ENCODE assay signal across 1 cellular context in the genomic region with DNA sequence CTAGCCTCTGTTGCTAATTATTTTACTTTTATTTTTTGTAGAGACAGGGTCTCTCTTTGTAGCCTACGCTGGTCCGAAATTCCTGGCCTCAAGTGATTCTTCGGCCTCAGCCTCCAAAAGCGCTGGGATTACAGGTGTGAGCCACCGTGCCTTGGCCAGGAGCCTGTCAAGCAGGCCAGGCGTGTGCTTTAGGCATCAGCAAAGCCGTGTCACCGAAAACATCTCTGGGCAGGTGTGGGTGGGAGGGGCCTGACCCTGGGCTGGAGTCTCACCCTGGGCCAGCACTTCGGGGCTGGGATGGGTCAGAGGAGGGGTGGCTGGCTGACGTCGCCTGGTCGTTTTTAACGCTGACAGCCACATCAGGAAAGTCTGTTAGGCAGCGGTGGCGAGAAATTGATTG.
TF ChIP-seq lines count a peak whose summit lies in the region.

No MANE protein-coding gene starts in this region.

TF ChIP-seq in WTC11, 78 proteins besides CTCF, POLR2A, EP300 and RAD21 (continued from another document):
- TF ChIP-seq, protein P1, sequence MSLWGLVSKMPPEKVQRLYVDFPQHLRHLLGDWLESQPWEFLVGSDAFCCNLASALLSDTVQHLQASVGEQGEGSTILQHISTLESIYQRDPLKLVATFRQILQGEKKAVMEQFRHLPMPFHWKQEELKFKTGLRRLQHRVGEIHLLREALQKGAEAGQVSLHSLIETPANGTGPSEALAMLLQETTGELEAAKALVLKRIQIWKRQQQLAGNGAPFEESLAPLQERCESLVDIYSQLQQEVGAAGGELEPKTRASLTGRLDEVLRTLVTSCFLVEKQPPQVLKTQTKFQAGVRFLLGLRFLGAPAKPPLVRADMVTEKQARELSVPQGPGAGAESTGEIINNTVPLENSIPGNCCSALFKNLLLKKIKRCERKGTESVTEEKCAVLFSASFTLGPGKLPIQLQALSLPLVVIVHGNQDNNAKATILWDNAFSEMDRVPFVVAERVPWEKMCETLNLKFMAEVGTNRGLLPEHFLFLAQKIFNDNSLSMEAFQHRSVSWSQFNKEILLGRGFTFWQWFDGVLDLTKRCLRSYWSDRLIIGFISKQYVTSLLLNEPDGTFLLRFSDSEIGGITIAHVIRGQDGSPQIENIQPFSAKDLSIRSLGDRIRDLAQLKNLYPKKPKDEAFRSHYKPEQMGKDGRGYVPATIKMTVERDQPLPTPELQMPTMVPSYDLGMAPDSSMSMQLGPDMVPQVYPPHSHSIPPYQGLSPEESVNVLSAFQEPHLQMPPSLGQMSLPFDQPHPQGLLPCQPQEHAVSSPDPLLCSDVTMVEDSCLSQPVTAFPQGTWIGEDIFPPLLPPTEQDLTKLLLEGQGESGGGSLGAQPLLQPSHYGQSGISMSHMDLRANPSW (CRISPR knock-in tag; conservative IDR thresholded peaks at IDR 0.05; ENCODE audit: low read depth) = no peak
